ENCODE assay signal across 7 cellular contexts in genomic region chr20:63009988-63010769, GRCh38. TPM values are rescaled to one million over a fixed set of nuclear protein-coding genes. Genes with fewer than 3 reads are reported as not detected.
A peak's percentile ranks its signal among the peaks of the same experiment; 100 is the strongest.
DNase-seq lines count a peak whose midpoint lies in the region; ATAC-seq and TF ChIP-seq lines count a peak whose summit lies in the region.

No MANE protein-coding gene starts in this region.

- H3K79me2 ChIP-seq in OCI-LY7 (ENCODE audit: insufficient read depth, low read depth, low read length): no peaks in the 10 kb centered on the region

- H3K27ac ChIP-seq in OCI-LY7 (ENCODE audit: low read depth, low read length, poor library complexity, severe bottlenecking) (no peak overlapping the region), rectal smooth muscle tissue (ENCODE audit: low read depth, low read length) (no peak overlapping the region)

- no peak overlapping the region for H2AFZ ChIP-seq in OCI-LY7 (ENCODE audit: low read length)

- H3K36me3 ChIP-seq in OCI-LY7 (ENCODE audit: insufficient read depth, low read length) (no peaks in the 10 kb centered on the region), rectal smooth muscle tissue (ENCODE audit: control insufficient read depth, insufficient read depth, low read length) (no peaks in the 10 kb centered on the region)

- H3K4me1 ChIP-seq in OCI-LY7 (ENCODE audit: insufficient read depth, low read length, poor library complexity, severe bottlenecking) (peaks cover 4% of the 10 kb centered on the region), rectal smooth muscle tissue (ENCODE audit: control insufficient read depth, insufficient read depth, low read length) (no peaks in the 10 kb centered on the region)

- no peak for TF ChIP-seq CTCF in OCI-LY7 (conservative IDR thresholded peaks at IDR 0.05; ENCODE audit: low read length)

- no TSS peak for BruUV-seq in OCI-LY7 (replicated peaks; lab: Mats Ljungman, UMichigan)

- CTCF ChIA-PET in OCI-LY7 (lab: Charles Lee; ENCODE audit: unreplicated experiment): no interaction called here

- no peak for DNase-seq in OCI-LY7 (ENCODE audit: low spot score)
- peak; percentile 69 for DNase-seq in activated gamma-delta T cell treated with anti-CD3 and anti-CD28 coated beads, Interleukin-2, amount 50 U/mL, for 16 hours (ENCODE audit: low read depth)
- no peak for DNase-seq in sciatic nerve (ENCODE audit: low spot score)
- no peak for DNase-seq in HPDE6-E6E7 (ENCODE audit: extremely low spot score)

- H3K4me3 ChIP-seq in OCI-LY7 (ENCODE audit: low read depth, low read length, poor library complexity, severe bottlenecking): no peak overlapping the region
- peak overlapping the region; percentile 15 for H3K4me3 ChIP-seq in rectal smooth muscle tissue (ENCODE audit: low read length)

- ATAC-seq in GM19023 (IDR thresholded peaks at IDR 0.05; ENCODE audit: unreplicated experiment) (peak; percentile 53), HG03025 (IDR thresholded peaks at IDR 0.05; ENCODE audit: low FRiP score, unreplicated experiment) (peak; percentile 50), sciatic nerve (no peak)

- H3K4me2 ChIP-seq in OCI-LY7 (ENCODE audit: low read length): peak overlapping the region; percentile 24; the same call in 1 of the 2 replicates

- peaks cover 13% of the 10 kb centered on the region; the same call in 1 of the 2 replicates for H3K9me3 ChIP-seq in OCI-LY7 (ENCODE audit: low read length)

- no peak overlapping the region for H3K9ac ChIP-seq in rectal smooth muscle tissue (ENCODE audit: low read length)

- POLR2A ChIA-PET in OCI-LY7 (lab: Charles Lee): no interaction called here

- intact Hi-C loops in OCI-LY7 (cut with micrococcal nuclease; ENCODE audit: unreplicated experiment): loop anchor here (1.0 to 10.0 kb wide), 4 partner anchors 38 to 187 kb away; partner anchors contain the start of gene SLC17A9
- intact Hi-C loops in sciatic nerve (cut with DNase I): loop anchor here (2.0 to 5.0 kb wide), 2 partner anchors 37 to 108 kb away; no protein-coding TSS in a partner anchor

- no peaks in the 10 kb centered on the region for H3K9me2 ChIP-seq in OCI-LY7 (ENCODE audit: insufficient read depth, low read length)

- H3K27me3 ChIP-seq in rectal smooth muscle tissue (ENCODE audit: control insufficient read depth, insufficient read depth, low read length): peaks cover 48% of the 10 kb centered on the region

- no peaks in the 10 kb centered on the region for H4K20me1 ChIP-seq in OCI-LY7 (ENCODE audit: insufficient read depth, low read length)

RNA-seq across cellular contexts. Expression of gene BHLHE23, which starts 3.4 kb away (rescaled TPM):
- not detected in 2 replicates for total RNA-seq in OCI-LY7 (2014; rRNA removed; shearing (Covaris generic))
- total RNA-seq in OCI-LY7 (2022) (not detected in 2 replicates), sciatic nerve (not detected)

RNA-seq across cellular contexts. Expression of gene SLC17A9, which starts 57.7 kb away (rescaled TPM):
- 1.7 and 2.0 TPM in 2 replicates for total RNA-seq in OCI-LY7 (2014; rRNA removed; shearing (Covaris generic))
- total RNA-seq in OCI-LY7 (2022) (8.1 and 13.2 TPM in 2 replicates), sciatic nerve (3.8 TPM)
